In the genomic region with DNA sequence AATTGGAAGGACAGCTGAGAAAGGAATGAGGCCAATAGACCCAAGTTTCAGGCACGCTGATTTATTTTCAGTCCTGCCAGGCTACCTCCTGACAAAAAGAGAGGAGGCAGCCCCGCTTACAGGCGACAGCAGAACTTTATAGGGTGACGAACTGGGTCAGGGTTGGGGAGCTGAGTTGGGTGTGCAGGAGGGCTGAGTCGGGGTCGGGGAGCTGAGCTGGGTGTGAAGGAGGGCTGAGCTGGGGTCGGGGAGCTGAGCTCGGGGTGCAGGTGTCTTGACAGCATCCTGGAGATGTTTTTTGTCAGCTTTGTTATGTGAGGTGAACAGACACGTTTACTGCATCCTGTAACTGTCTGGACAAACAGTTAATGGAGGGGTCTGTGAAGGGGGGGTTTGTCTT, we compare ENCODE assay signal across 15 cellular contexts.
A peak's percentile ranks its signal among the peaks of the same experiment; 100 is the strongest.
DNase-seq lines count a peak whose midpoint lies in the region; ATAC-seq and TF ChIP-seq lines count a peak whose summit lies in the region.
"Had no signal": no experiment of that assay in that cellular context is flagged by ENCODE, and none has a peak within 500 bp of the region (broad histone marks: within the 10 kb centered on the region; RNA-seq: fewer than 3 reads in every experiment).

No MANE protein-coding gene starts in this region.

- 57 to 71% (median 67%) methylated on average over 9 of the region's 9 CpGs for WGBS in spleen, 5 donors

- H3K27me3 Mint-ChIP-seq in GM23338 (ENCODE audit: insufficient read depth, low read depth, poor library complexity) = no peaks in the 10 kb centered on the region
- H3K27me3 Mint-ChIP-seq: CD4-positive, CD25-positive, alpha-beta regulatory T cell had no signal

- H3K79me2 ChIP-seq in GM23338 (replicated peaks; ENCODE audit: insufficient read depth) = no peaks in the 10 kb centered on the region

- CTCF ChIA-PET in RWPE1 (lab: Yijun Ruan, JAX) = no interaction called here

- intact Hi-C loops in spleen (cut with DNase I; ENCODE audit: low total_unique reads) = no loop called here

- H3F3A ChIP-seq in GM23338 (replicated peaks; ENCODE audit: low read depth) = no peaks in the 10 kb centered on the region

- TF ChIP-seq CTCF in GM23338 (conservative IDR thresholded peaks at IDR 0.05; ENCODE audit: low read depth in 2 of 2) = no peak
- TF ChIP-seq CTCF in spleen (IDR thresholded peaks at IDR 0.05 in 8 of 11, conservative IDR thresholded peaks at IDR 0.05 in 3 of 11) = no peak
- no peak for TF ChIP-seq CTCF in RWPE1 (conservative IDR thresholded peaks at IDR 0.05; ENCODE audit: low read depth)

- POLR2A ChIA-PET in RWPE1 (lab: Yijun Ruan, JAX; ENCODE audit: low non-redundant PET) = no interaction called here

- H2AFZ ChIP-seq in GM23338 = no peak overlapping the region

- no peak for TF ChIP-seq POLR2A in spleen (IDR thresholded peaks at IDR 0.05)

- no peak overlapping the region for H3K4me3 Mint-ChIP-seq in GM23338
- H3K4me3 Mint-ChIP-seq: CD8-positive, alpha-beta memory T cell had no signal

- no peak overlapping the region for H3K27ac ChIP-seq in GM23338 (ENCODE audit: low read depth)
- H3K27ac ChIP-seq in spleen = no peak overlapping the region
- no peak overlapping the region for H3K27ac ChIP-seq in RWPE1

- H3K4me3 ChIP-seq in GM23338 (no peak overlapping the region), spleen (no peak overlapping the region), H7 (ENCODE audit: insufficient read depth, low read depth, low read length) (no peak overlapping the region)
- H3K4me3 ChIP-seq: HAP-1 had no signal

- no peak for DNase-seq in GM23338 (ENCODE audit: low spot score)
- DNase-seq in NCI-H69 (lab: John Stamatoyannopoulos, UW) = peak; percentile 46
- DNase-seq in SHP77 treated with DMSO at 0.1 percent for 48 hours (lab: John Stamatoyannopoulos, UW) = peak; percentile 30
- DNase-seq in spleen = peak; percentile 55
- DNase-seq in H7 = no peak
- no peak for DNase-seq in RWPE1 (ENCODE audit: low spot score)
- DNase-seq: ACHN; BE2C; C1 segment of cervical spinal cord; Caco-2; CD4-positive, CD25-positive, alpha-beta regulatory T cell; CD8-positive, alpha-beta memory T cell; GDM1 had no signal

- H3K27me3 ChIP-seq in GM23338 (ENCODE audit: insufficient read depth) (no peaks in the 10 kb centered on the region), spleen (replicated peaks in 1 of 7) (no peaks in the 10 kb centered on the region), H7 (ENCODE audit: control insufficient read depth, insufficient read depth, low read length) (no peaks in the 10 kb centered on the region)
- H3K27me3 ChIP-seq: BE2C had no signal

- peaks cover 0 to 11% (median 0%) of the 10 kb centered on the region in 8 donors for H3K9me3 ChIP-seq in spleen
- H3K9me3 ChIP-seq: BE2C, Caco-2, HAP-1 had no signal

- no peaks in the 10 kb centered on the region for H3K4me1 Mint-ChIP-seq in GM23338
- H3K4me1 Mint-ChIP-seq: CD4-positive, CD25-positive, alpha-beta regulatory T cell; CD8-positive, alpha-beta memory T cell had no signal

- no peaks in the 10 kb centered on the region for H4K20me1 ChIP-seq in GM23338 (replicated peaks; ENCODE audit: insufficient read depth)

- H3K9me2 ChIP-seq in GM23338 (ENCODE audit: insufficient read depth) = no peaks in the 10 kb centered on the region

- no peak overlapping the region for H3K4me2 ChIP-seq in GM23338

- H3K4me1 ChIP-seq in GM23338 (ENCODE audit: insufficient read depth) (no peaks in the 10 kb centered on the region), spleen (no peaks in the 10 kb centered on the region)
- H3K4me1 ChIP-seq: BE2C, Caco-2, HAP-1 had no signal

- H3K9me3 Mint-ChIP-seq in GM23338 = no peaks in the 10 kb centered on the region

- no peaks in the 10 kb centered on the region for H3K36me3 Mint-ChIP-seq in GM23338 (ENCODE audit: low read depth)
- H3K36me3 Mint-ChIP-seq: CD4-positive, CD25-positive, alpha-beta regulatory T cell; CD8-positive, alpha-beta memory T cell had no signal

- H3K36me3 ChIP-seq in GM23338 (ENCODE audit: insufficient read depth) = no peaks in the 10 kb centered on the region
- no peaks in the 10 kb centered on the region for H3K36me3 ChIP-seq in spleen
- no peaks in the 10 kb centered on the region for H3K36me3 ChIP-seq in H7 (replicated peaks; ENCODE audit: control insufficient read depth, insufficient read depth, low read length)
- H3K36me3 ChIP-seq: BE2C, HAP-1 had no signal

- H3K27ac Mint-ChIP-seq in GM23338 = peak overlapping the region; percentile 9; the same call in 1 of the 2 replicates
- H3K27ac Mint-ChIP-seq: CD4-positive, CD25-positive, alpha-beta regulatory T cell; CD8-positive, alpha-beta memory T cell had no signal

- no peak for ATAC-seq in GM23338
- no peak for ATAC-seq in HG02642 (IDR thresholded peaks at IDR 0.05; ENCODE audit: poor library complexity, unreplicated experiment)

TF ChIP-seq in GM23338, 12 proteins besides CTCF, POLR2A, EP300 and RAD21 (continues in another document):
- TF ChIP-seq POLR2AphosphoS5 (IDR thresholded peaks at IDR 0.05; ENCODE audit: low read depth) (no peak), ZNF114 (CRISPR knock-in tag; IDR thresholded peaks at IDR 0.05) (no peak), ZNF462 (CRISPR knock-in tag; IDR thresholded peaks at IDR 0.05) (no peak), CREB1 (CRISPR knock-in tag; IDR thresholded peaks at IDR 0.05; ENCODE audit: low read depth) (no peak)
- TF ChIP-seq, protein P1, sequence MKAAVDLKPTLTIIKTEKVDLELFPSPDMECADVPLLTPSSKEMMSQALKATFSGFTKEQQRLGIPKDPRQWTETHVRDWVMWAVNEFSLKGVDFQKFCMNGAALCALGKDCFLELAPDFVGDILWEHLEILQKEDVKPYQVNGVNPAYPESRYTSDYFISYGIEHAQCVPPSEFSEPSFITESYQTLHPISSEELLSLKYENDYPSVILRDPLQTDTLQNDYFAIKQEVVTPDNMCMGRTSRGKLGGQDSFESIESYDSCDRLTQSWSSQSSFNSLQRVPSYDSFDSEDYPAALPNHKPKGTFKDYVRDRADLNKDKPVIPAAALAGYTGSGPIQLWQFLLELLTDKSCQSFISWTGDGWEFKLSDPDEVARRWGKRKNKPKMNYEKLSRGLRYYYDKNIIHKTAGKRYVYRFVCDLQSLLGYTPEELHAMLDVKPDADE (IDR thresholded peaks at IDR 0.05) = no peak

Comparison
In these comparisons a context has a peak if more than half of its experiments do, and no peak if none do; other contexts are left out.
1. DNase-seq: peak in NCI-H69 (single experiment), SHP77 treated with DMSO at 0.1 percent for 48 hours (single experiment) and spleen (single experiment); none in GM23338 (single experiment), H7 (single experiment) and RWPE1 (single experiment).